ENCODE assay signal across 12 cellular contexts in the genomic region with DNA sequence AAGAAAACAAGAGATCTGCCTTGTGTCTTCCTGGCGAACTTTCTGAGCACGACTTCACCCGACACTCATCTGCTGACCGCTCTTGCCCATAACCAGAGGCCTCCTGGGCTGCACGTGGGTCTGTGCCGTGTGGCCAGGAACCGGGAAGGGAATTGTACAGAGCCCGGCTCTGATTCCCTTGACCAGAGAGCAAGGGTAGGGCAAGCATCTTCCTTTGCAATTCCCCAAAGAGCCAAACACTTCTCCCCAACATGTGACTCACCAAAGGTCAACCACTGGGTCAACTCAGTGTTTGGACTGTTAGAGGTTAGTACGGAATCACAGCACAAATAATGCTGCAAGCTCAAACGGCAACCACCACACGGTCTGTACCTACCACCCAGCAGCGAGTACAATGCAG. TPM values are rescaled to one million over a fixed set of nuclear protein-coding genes. Genes with fewer than 3 reads are reported as not detected.
DNase-seq lines count a peak whose midpoint lies in the region; ATAC-seq and TF ChIP-seq lines count a peak whose summit lies in the region.
"Had no signal": no experiment of that assay in that cellular context is flagged by ENCODE, and none has a peak within 500 bp of the region (broad histone marks: within the 10 kb centered on the region; RNA-seq: fewer than 3 reads in every experiment).

No MANE protein-coding gene starts in this region.

- H3K36me3 Mint-ChIP-seq in T-helper 17 cell (ENCODE audit: low read depth), result peaks cover 9% of the 10 kb centered on the region

- peaks cover 61% of the 10 kb centered on the region for H3K4me1 Mint-ChIP-seq in T-helper 17 cell

- ATAC-seq in T-helper 17 cell, result no peak
- no peak for ATAC-seq in GM18867 (IDR thresholded peaks at IDR 0.05; ENCODE audit: unreplicated experiment)
- no peak for ATAC-seq in HG03097 (IDR thresholded peaks at IDR 0.05; ENCODE audit: low FRiP score, unreplicated experiment)
- ATAC-seq: PC-3 had no signal

- H3K4me1 ChIP-seq in cardiac muscle cell (ENCODE audit: low read depth), result peaks cover 13% of the 10 kb centered on the region

- peak overlapping the region; percentile 82 for H3K4me3 Mint-ChIP-seq in T-helper 17 cell
- H3K4me3 Mint-ChIP-seq: type B pancreatic cell had no signal

- no peaks in the 10 kb centered on the region for H3K27me3 ChIP-seq in cardiac muscle cell

- no peak for TF ChIP-seq CTCF in cardiac muscle cell (IDR thresholded peaks at IDR 0.05; ENCODE audit: low read depth, low read length)

- H3K9me3 ChIP-seq in T-helper 17 cell (ENCODE audit: control insufficient read depth, low read length, poor library complexity, severe bottlenecking) (no peaks in the 10 kb centered on the region), cardiac muscle cell (ENCODE audit: low read depth) (no peaks in the 10 kb centered on the region)

- DNase-seq in EL (peak; percentile 80), T-helper 17 cell (no peak), cardiac muscle cell (ENCODE audit: low read depth in 1 of 2, low spot score in 1 of 2) (peak in 1 of 2 donors; percentile 75), renal cortical epithelial cell (ENCODE audit: low read depth) (peak; percentile 47), DMS79 treated with DMSO at 0.1 percent for 48 hours (lab: John Stamatoyannopoulos, UW) (no peak), Ammon's horn (ENCODE audit: low spot score) (no peak)
- DNase-seq: activated CD4-positive, alpha-beta memory T cell treated with anti-CD3 and anti-CD28 coated beads, Interleukin-2, amount 10 ng/mL, durations not matched to agents 7 days and 5 days; PC-3 had no signal

- peaks cover 2% of the 10 kb centered on the region for H3K36me3 ChIP-seq in cardiac muscle cell

- no peaks in the 10 kb centered on the region for H3K27me3 Mint-ChIP-seq in T-helper 17 cell
- H3K27me3 Mint-ChIP-seq: activated CD4-positive, alpha-beta memory T cell treated with anti-CD3 and anti-CD28 coated beads, Interleukin-2, amount 10 ng/mL, durations not matched to agents 7 days and 5 days; type B pancreatic cell had no signal

- H3K4me3 ChIP-seq in cardiac muscle cell, result no peak overlapping the region
- H3K4me3 ChIP-seq: coronary artery had no signal

- H3K27ac ChIP-seq in cardiac muscle cell, result peak overlapping the region; percentile 61

- H3K27ac Mint-ChIP-seq in T-helper 17 cell, result no peak overlapping the region
- H3K27ac Mint-ChIP-seq: activated CD4-positive, alpha-beta memory T cell treated with anti-CD3 and anti-CD28 coated beads, Interleukin-2, amount 10 ng/mL, durations not matched to agents 7 days and 5 days; type B pancreatic cell had no signal

RNA-seq across cellular contexts. Expression of a gene that starts 48.9 kb away (rescaled TPM):
- 100 to 1,000 TPM; 465 to 578 TPM for total RNA-seq in T-helper 17 cell
- 7.8 and 13.4 TPM in 2 replicates for total RNA-seq in cardiac muscle cell
- 10.9 and 12.1 TPM in 2 replicates for polyA plus RNA-seq in cardiac muscle cell
- total RNA-seq in renal cortical epithelial cell, result 0.17 and 0.45 TPM in 2 replicates

Comparison
In these comparisons a context has a peak if more than half of its experiments do, and no peak if none do; other contexts are left out.
1. DNase-seq: peak in EL (single experiment) and renal cortical epithelial cell (single experiment); none in T-helper 17 cell (0 of 3), DMS79 treated with DMSO at 0.1 percent for 48 hours (single experiment) and Ammon's horn (single experiment).
2. RNA of a gene that starts 48.9 kb away (total RNA-seq): 465 to 578 TPM in T-helper 17 cell; 7.8 to 13.4 TPM in cardiac muscle cell and 0.17 to 0.45 TPM in renal cortical epithelial cell; every median in the first group is over 10 times any median in the second.